In genomic region chr10:125171402-125172316, GRCh38 we compare ENCODE assay signal across 19 cellular contexts. TPM values are rescaled to one million over a fixed set of nuclear protein-coding genes. Genes with fewer than 3 reads are reported as not detected.
A peak's percentile ranks its signal among the peaks of the same experiment; 100 is the strongest.
DNase-seq lines count a peak whose midpoint lies in the region; ATAC-seq, FAIRE-seq and TF ChIP-seq lines count a peak whose summit lies in the region.
"Had no signal": no experiment of that assay in that cellular context is flagged by ENCODE, and none has a peak within 500 bp of the region (broad histone marks: within the 10 kb centered on the region; RNA-seq: fewer than 3 reads in every experiment).

No MANE protein-coding gene starts in this region.

- H3K4me3 ChIP-seq in right atrium auricular region (no peak overlapping the region), NB4 (ENCODE audit: low read depth, low read length) (no peak overlapping the region), H1 (ENCODE audit: extremely low read depth in 1 of 4, insufficient read depth in 2 of 4, low read depth in 3 of 4, low read length in 4 of 4) (no peak overlapping the region), stomach (no peak overlapping the region)
- H3K4me3 ChIP-seq: BLaER1, SJCRH30 had no signal

- ATAC-seq in GM21423 (IDR thresholded peaks at IDR 0.05; ENCODE audit: unreplicated experiment), result no peak
- ATAC-seq: CD8-positive, alpha-beta T cell had no signal

- H2BK120ac ChIP-seq in H1 (replicated peaks; ENCODE audit: low read depth, low read length), result no peak overlapping the region

- H3K79me1 ChIP-seq in H1 (ENCODE audit: low read depth, low read length), result no peaks in the 10 kb centered on the region

- H3K4me1 ChIP-seq in right atrium auricular region (no peaks in the 10 kb centered on the region), H1 (replicated peaks in 1 of 4; ENCODE audit: control insufficient read depth in 3 of 4, insufficient read depth in 4 of 4, low read length in 3 of 4) (no peaks in the 10 kb centered on the region), stomach (no peaks in the 10 kb centered on the region)
- H3K4me1 ChIP-seq: SJCRH30 had no signal

- H2BK5ac ChIP-seq in H1 (ENCODE audit: low read depth, low read length), result no peak overlapping the region

- H2BK15ac ChIP-seq in H1 (ENCODE audit: low read length), result no peak overlapping the region

- no peak for TF ChIP-seq CTCF in right atrium auricular region (IDR thresholded peaks at IDR 0.05)
- no peak for TF ChIP-seq CTCF in NB4 (IDR thresholded peaks at IDR 0.05; ENCODE audit: low read depth, low read length)
- no peak for TF ChIP-seq CTCF in H1 (IDR thresholded peaks at IDR 0.05; ENCODE audit: control extremely low read depth in 1 of 3, insufficient read depth in 1 of 3, low read depth in 1 of 3, low read length in 3 of 3)
- no peak for TF ChIP-seq CTCF in stomach (IDR thresholded peaks at IDR 0.05)
- TF ChIP-seq CTCF in GM10266 (IDR thresholded peaks at IDR 0.05; ENCODE audit: control insufficient read depth, insufficient read depth, low read depth, missing control alignments), result no peak

- no peaks in the 10 kb centered on the region for H4K20me1 ChIP-seq in H1 (replicated peaks in 1 of 2; ENCODE audit: control insufficient read depth in 1 of 2, insufficient read depth in 2 of 2, low read length in 2 of 2)
- H4K20me1 ChIP-seq: BLaER1 had no signal

- no peak for TF ChIP-seq EP300 in H1 (IDR thresholded peaks at IDR 0.05; ENCODE audit: borderline replicate concordance in 1 of 2, low read depth in 2 of 2, low read length in 2 of 2)
- TF ChIP-seq EP300 in stomach (IDR thresholded peaks at IDR 0.05), result no peak

- H3K56ac ChIP-seq in H1 (replicated peaks; ENCODE audit: insufficient read length, low read depth, low read length), result no peak overlapping the region

- H2BK20ac ChIP-seq in H1 (ENCODE audit: low read length), result 0 out of 2 replicates have a peak overlapping the region, but pooled peaks have one; percentile 21

- no peak overlapping the region for H2BK12ac ChIP-seq in H1 (ENCODE audit: low read depth, low read length)

- H3K36me3 ChIP-seq in right atrium auricular region (no peaks in the 10 kb centered on the region), H1 (ENCODE audit: control insufficient read depth in 2 of 4, insufficient read depth in 4 of 4, low read length in 3 of 4) (no peaks in the 10 kb centered on the region), stomach (no peaks in the 10 kb centered on the region)
- H3K36me3 ChIP-seq: BLaER1, SJCRH30 had no signal

- 88% methylated on average over 13 of the region's 13 CpGs; no CpG with 5 or more reads in 1 of the 2 experiments for WGBS in H1 (ENCODE audit: extremely low coverage in 1 of 2, insufficient coverage in 1 of 2, insufficient read length in 1 of 2, insufficient replicate concordance in 2 of 2, low coverage in 1 of 2, low lambda C conversion rate in 2 of 2, missing lambda C conversion rate in 1 of 2), 2 experiments
- 78 to 82% (median 81%) methylated on average over 13 of the region's 13 CpGs for WGBS in stomach, 5 donors

- H3K23ac ChIP-seq in H1 (ENCODE audit: insufficient read length), result no peak overlapping the region

- no peak overlapping the region for H2AFZ ChIP-seq in H1 (ENCODE audit: low read length)

- no peak for TF ChIP-seq RAD21 in H1 (IDR thresholded peaks at IDR 0.05 in 1 of 2, conservative IDR thresholded peaks at IDR 0.05 in 1 of 2; ENCODE audit: low read depth in 2 of 2, low read length in 2 of 2)

- H3K27ac ChIP-seq in right atrium auricular region, result no peak overlapping the region
- no peak overlapping the region for H3K27ac ChIP-seq in H1 (ENCODE audit: low read depth, low read length)
- no peak overlapping the region for H3K27ac ChIP-seq in stomach
- H3K27ac ChIP-seq: BLaER1, RWPE1, SJCRH30 had no signal

- POLR2A ChIA-PET in H1 (lab: Charles Lee; ENCODE audit: partially characterized antibody), result interaction anchor here (0.8 to 0.9 kb wide), 2 partner anchors 9 to 36 kb away, joined by 3 to 4 read pairs; no protein-coding TSS in a partner anchor

- H3K4ac ChIP-seq in H1 (replicated peaks; ENCODE audit: insufficient read length, low read depth, low read length), result no peak overlapping the region

- no peak overlapping the region for H4K91ac ChIP-seq in H1 (replicated peaks; ENCODE audit: insufficient read length, low read length)

- CTCF ChIA-PET in H1 (lab: Charles Lee; ENCODE audit: partially characterized antibody), result no interaction called here

- DNase-seq in right atrium auricular region (ENCODE audit: low spot score) (peak; percentile 30), cardiac septum (ENCODE audit: low spot score) (no peak), NB4 (ENCODE audit: low read depth) (peak; percentile 51), H1 (ENCODE audit: low read depth in 1 of 2, low spot score in 2 of 2) (no peak), stomach (peak; percentile 2), GM10266 (ENCODE audit: extremely low spot score) (no peak)
- no peak for DNase-seq in central memory CD4-positive, alpha-beta T cell
- DNase-seq: Calu3; CD8-positive, alpha-beta T cell; H7; NCI-H1105; NCI-H2081 treated with DMSO at 0.1 percent for 48 hours; NCI-H524; SJCRH30 had no signal

- H3K23me2 ChIP-seq in H1 (ENCODE audit: low read depth, low read length), result no peaks in the 10 kb centered on the region

- no peak overlapping the region for H3K14ac ChIP-seq in H1 (ENCODE audit: insufficient read length)

- no peak overlapping the region for H4K8ac ChIP-seq in H1 (ENCODE audit: extremely low read depth, insufficient read depth, low read length)

- H3K4me2 ChIP-seq in H1 (ENCODE audit: insufficient read depth in 1 of 2, low read depth in 2 of 2, low read length in 2 of 2), result no peak overlapping the region
- H3K4me2 ChIP-seq: BLaER1 had no signal

- H3K27me3 ChIP-seq in right atrium auricular region (no peaks in the 10 kb centered on the region), H1 (replicated peaks in 1 of 4; ENCODE audit: control insufficient read depth in 3 of 4, extremely low read depth in 1 of 4, insufficient read depth in 3 of 4, low read length in 3 of 4) (no peaks in the 10 kb centered on the region), stomach (peaks cover 0 to 10% (median 0%) of the 10 kb centered on the region in 3 donors)
- H3K27me3 ChIP-seq: BLaER1, SJCRH30 had no signal

- no peak overlapping the region for H3K9ac ChIP-seq in H1 (replicated peaks in 1 of 4; ENCODE audit: extremely low read depth in 1 of 4, low read depth in 3 of 4, low read length in 3 of 4)
- H3K9ac ChIP-seq: BLaER1 had no signal

- intact Hi-C loops in cardiac septum (cut with DNase I) (no loop called here), stomach (cut with DNase I; ENCODE audit: low total_unique reads) (no loop called here)

- no peak overlapping the region for H3K18ac ChIP-seq in H1 (ENCODE audit: extremely low read depth, low read length)

- no peak overlapping the region for H4K5ac ChIP-seq in H1 (ENCODE audit: insufficient read length, low read depth, low read length)

- TF ChIP-seq POLR2A in NB4 (IDR thresholded peaks at IDR 0.05; ENCODE audit: extremely low read depth, insufficient read length) (no peak), H1 (IDR thresholded peaks at IDR 0.05; ENCODE audit: control extremely low read depth in 1 of 2, low read depth in 2 of 2, low read length in 2 of 2) (no peak), stomach (IDR thresholded peaks at IDR 0.05) (no peak)

- FAIRE-seq in H1 (lab: Jason Lieb, UNC), result no peak
- FAIRE-seq: GM12892, GM18507 had no signal

- H2AK5ac ChIP-seq in H1 (ENCODE audit: low read depth, low read length), result no peak overlapping the region

- H3K79me2 ChIP-seq in H1 (ENCODE audit: control insufficient read depth in 1 of 2, insufficient read depth in 2 of 2, low read length in 2 of 2), result no peaks in the 10 kb centered on the region

- H3K9me3 ChIP-seq in right atrium auricular region (no peaks in the 10 kb centered on the region), H1 (ENCODE audit: insufficient read depth in 2 of 2, low read depth in 1 of 2, low read length in 1 of 2) (no peaks in the 10 kb centered on the region), stomach (no peaks in the 10 kb centered on the region)
- H3K9me3 ChIP-seq: BLaER1, SJCRH30 had no signal

TF ChIP-seq in H1, 55 proteins besides CTCF, POLR2A, EP300 and RAD21 (continues in another document):
- TF ChIP-seq CREB1 (IDR thresholded peaks at IDR 0.05) (no peak), HDAC2 (IDR thresholded peaks at IDR 0.05; ENCODE audit: borderline replicate concordance in 1 of 2, low read depth in 2 of 2, low read length in 2 of 2) (no peak), PHF8 (conservative IDR thresholded peaks at IDR 0.05; ENCODE audit: low read depth, low read length) (no peak), CTBP2 (IDR thresholded peaks at IDR 0.05; ENCODE audit: borderline replicate concordance, insufficient read depth, insufficient read length, low read length) (no peak), GABPA (IDR thresholded peaks at IDR 0.05; ENCODE audit: borderline replicate concordance, insufficient read depth, low read length) (no peak), NANOG (IDR thresholded peaks at IDR 0.05; ENCODE audit: insufficient read depth, low read depth, low read length, poor library complexity, severe bottlenecking) (no peak), CHD2 (IDR thresholded peaks at IDR 0.05; ENCODE audit: low read length) (no peak), CEBPB (IDR thresholded peaks at IDR 0.05; ENCODE audit: low read depth, low read length) (no peak), POU5F1 (IDR thresholded peaks at IDR 0.05; ENCODE audit: low read depth, low read length) (no peak), TAF1 (IDR thresholded peaks at IDR 0.05; ENCODE audit: low read depth, low read length) (no peak), SIRT6 (IDR thresholded peaks at IDR 0.05; ENCODE audit: low read length) (no peak), POLR2AphosphoS5 (IDR thresholded peaks at IDR 0.05; ENCODE audit: low read depth, low read length) (no peak), SP4 (IDR thresholded peaks at IDR 0.05; ENCODE audit: low read length) (no peak)
- TF ChIP-seq, protein P1, sequence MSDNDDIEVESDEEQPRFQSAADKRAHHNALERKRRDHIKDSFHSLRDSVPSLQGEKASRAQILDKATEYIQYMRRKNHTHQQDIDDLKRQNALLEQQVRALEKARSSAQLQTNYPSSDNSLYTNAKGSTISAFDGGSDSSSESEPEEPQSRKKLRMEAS (IDR thresholded peaks at IDR 0.05), result no peak

RNA-seq across cellular contexts. Expression of gene CTBP2, which starts 11.3 kb away (rescaled TPM):
- total RNA-seq in right atrium auricular region (10 to 100 TPM; 26.0 to 36.0 TPM), cardiac septum (35.9 TPM), stomach (100 to 1,000 TPM in 2 of 5 donors, 10 to 100 TPM in 3; 58.6 to 169 (median 80.5) TPM)
- total RNA-seq in H1 (2021; fragmentation: NEBNext Ultra II Directional; extraction: Animal tissue kit (Norgen Biotek cat#: 25700)), result 218 and 221 TPM in 2 replicates
- polyA plus RNA-seq in H1 (2011; rRNA removed) (208 and 274 TPM in 2 replicates), stomach (10 to 100 TPM; 21.3 to 41.2 (median 34.6) TPM)
- 254 TPM for polyA plus RNA-seq in H1 (2011; cell fraction: cytosol; rRNA removed)
- polyA plus RNA-seq in H1 (2011; cell fraction: nucleus; rRNA removed), result 524 TPM
- polyA plus RNA-seq in H1 (2012, experiment 1 of 2), result 156 to 222 TPM (median 206 TPM) in 4 replicates
- polyA plus RNA-seq in H1 (2012, experiment 2 of 2), result 48.0 TPM
- 109 TPM for polyA plus RNA-seq in H1 (2013, experiment 1 of 2)
- 108 TPM for polyA plus RNA-seq in H1 (2013, experiment 2 of 2)
- polyA minus RNA-seq in H1 (2011; rRNA and poly(A)+ RNA removed), result 244 and 299 TPM in 2 replicates
- 209 TPM for polyA minus RNA-seq in H1 (2011; cell fraction: cytosol; rRNA and poly(A)+ RNA removed)
- 223 TPM for polyA minus RNA-seq in H1 (2011; cell fraction: nucleus; rRNA and poly(A)+ RNA removed)

Comparison
In these comparisons a context has a peak if more than half of its experiments do, and no peak if none do; other contexts are left out.
1. DNase-seq: peak in right atrium auricular region (single experiment), NB4 (single experiment) and stomach (single experiment); none in cardiac septum (single experiment), H1 (0 of 2), GM10266 (single experiment) and central memory CD4-positive, alpha-beta T cell (single experiment).